Comparison of ENCODE assay signal across 8 cellular contexts in the genomic region with DNA sequence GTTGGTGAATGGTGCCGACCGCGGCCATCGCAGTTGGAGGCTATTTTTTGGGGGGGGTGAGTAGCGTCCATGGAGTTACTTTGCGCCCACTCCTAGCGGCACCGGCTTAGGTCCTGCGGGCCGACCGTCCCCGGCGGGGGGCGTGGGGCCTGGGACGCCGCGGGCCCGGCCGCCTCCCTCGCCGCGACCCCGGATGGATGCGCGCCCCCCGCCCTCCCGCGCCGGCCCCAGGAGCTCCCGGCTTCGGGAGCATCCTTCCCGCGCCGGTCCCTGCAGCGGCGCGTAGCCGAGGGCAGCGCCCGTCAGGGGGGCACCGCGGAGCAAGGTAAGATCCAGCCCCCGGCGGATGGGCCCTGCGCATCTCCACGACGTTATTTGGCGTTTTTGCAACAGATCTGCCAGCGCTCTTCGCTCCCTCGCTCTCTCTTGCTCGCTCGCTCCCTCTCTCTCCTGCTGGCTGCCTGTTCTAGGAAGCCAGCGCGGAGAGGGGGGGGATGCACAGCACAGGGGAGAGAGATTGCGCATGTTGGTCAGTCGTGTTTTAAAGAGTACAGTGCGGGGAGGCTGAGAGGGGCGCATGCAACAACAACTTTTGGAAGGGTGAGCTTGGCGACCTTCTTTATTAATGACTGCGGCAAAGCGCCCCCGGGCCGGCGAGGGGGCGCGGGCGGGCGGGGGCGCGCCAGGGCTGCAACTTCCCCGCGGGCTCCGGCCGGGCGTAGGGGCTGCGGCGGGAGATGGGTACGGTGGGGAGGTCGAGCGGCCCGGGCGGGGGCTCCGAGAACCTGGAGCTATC. TPM values are rescaled to one million over a fixed set of nuclear protein-coding genes. Genes with fewer than 3 reads are reported as not detected.
A peak's percentile ranks its signal among the peaks of the same experiment; 100 is the strongest.
DNase-seq lines count a peak whose midpoint lies in the region; ATAC-seq and TF ChIP-seq lines count a peak whose summit lies in the region.

No MANE protein-coding gene starts in this region.

- peak overlapping the region; percentile 62; the same call in 1 of the 2 replicates for H2AFZ ChIP-seq in OCI-LY7 (ENCODE audit: low read length)

- H3K9me2 ChIP-seq in OCI-LY7 (ENCODE audit: insufficient read depth, low read length): no peaks in the 10 kb centered on the region

- no TSS peak for BruUV-seq in OCI-LY7 (replicated peaks; lab: Mats Ljungman, UMichigan)

- DNase-seq in DMS79 treated with DMSO at 0.1 percent for 48 hours (lab: John Stamatoyannopoulos, UW) (peak; percentile 17), DMS79 (lab: John Stamatoyannopoulos, UW) (no peak), HPDE6-E6E7 (ENCODE audit: extremely low spot score) (peak; percentile 68), OCI-LY7 (ENCODE audit: low spot score) (peak; percentile 83), fibroblast of gingiva (ENCODE audit: low read depth) (peak; percentile 88), myocyte (ENCODE audit: low read depth) (peak; percentile 66)
- peak; percentile 41 to 42 for DNase-seq in activated T-helper 1 cell treated with anti-CD3 and anti-CD28 coated beads, Interleukin-2, amount 50 U/mL, for 16 hours (ENCODE audit: low read depth in 1 of 2, low spot score in 1 of 2)
- peak; percentile 66 for DNase-seq in stimulated activated naive CD8-positive, alpha-beta T cell treated with anti-CD3 and anti-CD28 coated beads, Interleukin-15, Interleukin-2, amounts not matched to agents 100 U/mL and 50 U/mL, for 24 hours

- peaks cover 20% of the 10 kb centered on the region for H4K20me1 ChIP-seq in OCI-LY7 (ENCODE audit: insufficient read depth, low read length)

- H3K9me3 ChIP-seq in OCI-LY7 (ENCODE audit: low read length): no peaks in the 10 kb centered on the region

- peak overlapping the region; percentile 88 for H3K27ac ChIP-seq in OCI-LY7 (ENCODE audit: low read depth, low read length, poor library complexity, severe bottlenecking)

- no peak for ATAC-seq in stimulated activated naive CD8-positive, alpha-beta T cell treated with anti-CD3 and anti-CD28 coated beads, Interleukin-15, Interleukin-2, amounts not matched to agents 100 U/mL and 50 U/mL, for 24 hours

- TF ChIP-seq CTCF in OCI-LY7 (conservative IDR thresholded peaks at IDR 0.05; ENCODE audit: low read length): no peak

- H3K79me2 ChIP-seq in OCI-LY7 (ENCODE audit: insufficient read depth, low read depth, low read length): peaks cover 33% of the 10 kb centered on the region

- CTCF ChIA-PET in OCI-LY7 (lab: Charles Lee; ENCODE audit: unreplicated experiment): interaction anchor here (0.9 kb wide), 1 partner anchor 30 kb away, joined by 4 read pairs; no protein-coding TSS in a partner anchor

- H3K36me3 ChIP-seq in OCI-LY7 (ENCODE audit: insufficient read depth, low read length): peaks cover 9% of the 10 kb centered on the region; the same call in 1 of the 2 replicates

- intact Hi-C loops in OCI-LY7 (cut with micrococcal nuclease; ENCODE audit: unreplicated experiment): loop anchor here (2.0 to 10.0 kb wide), 7 partner anchors 61 to 509 kb away; a partner anchor contains a TSS

- H3K4me2 ChIP-seq in OCI-LY7 (ENCODE audit: low read length): peak overlapping the region; percentile 94

- POLR2A ChIA-PET in OCI-LY7 (lab: Charles Lee): interaction anchor here (0.6 to 6.1 kb wide), 3 partner anchors 13 to 378 kb away, joined by 3 to 55 read pairs (median 5); no protein-coding TSS in a partner anchor

- H3K4me3 ChIP-seq in OCI-LY7 (ENCODE audit: low read depth, low read length, poor library complexity, severe bottlenecking): peak overlapping the region; percentile 77

- peaks cover 30% of the 10 kb centered on the region for H3K4me1 ChIP-seq in OCI-LY7 (ENCODE audit: insufficient read depth, low read length, poor library complexity, severe bottlenecking)

RNA-seq across cellular contexts. Expression of a gene that starts 0.4 kb away (rescaled TPM):
- total RNA-seq in OCI-LY7 (2014; rRNA removed; shearing (Covaris generic)): 32.3 and 37.6 TPM in 2 replicates
- total RNA-seq in OCI-LY7 (2022): 67.0 and 70.5 TPM in 2 replicates
- total RNA-seq in myocyte: 5.9 and 10.2 TPM in 2 replicates
- polyA plus RNA-seq in myocyte (2012): 9.2 TPM
